In genomic region chr1:238099871-238100270, GRCh38 we compare ENCODE assay signal across 1 cellular context.
TF ChIP-seq lines count a peak whose summit lies in the region.

No MANE protein-coding gene starts in this region.

TF ChIP-seq in IMR-90, 13 proteins besides CTCF, POLR2A, EP300 and RAD21 (continued from another document):
- TF ChIP-seq CHD1 (IDR thresholded peaks at IDR 0.05; ENCODE audit: low read depth, low read length): no peak
- no peak for TF ChIP-seq BHLHE40 (IDR thresholded peaks at IDR 0.05; ENCODE audit: low read depth, low read length)
- no peak for TF ChIP-seq USF2 (IDR thresholded peaks at IDR 0.05; ENCODE audit: low read depth, low read length)
- TF ChIP-seq NFE2L2 (IDR thresholded peaks at IDR 0.05; ENCODE audit: low read depth, low read length): no peak
- TF ChIP-seq ELK1 (IDR thresholded peaks at IDR 0.05; ENCODE audit: borderline replicate concordance, low read depth, low read length): no peak
- TF ChIP-seq MAZ (IDR thresholded peaks at IDR 0.05; ENCODE audit: borderline replicate concordance, low read depth, low read length): no peak
